8 cellular contexts compared by ENCODE assay signal in the genomic region with DNA sequence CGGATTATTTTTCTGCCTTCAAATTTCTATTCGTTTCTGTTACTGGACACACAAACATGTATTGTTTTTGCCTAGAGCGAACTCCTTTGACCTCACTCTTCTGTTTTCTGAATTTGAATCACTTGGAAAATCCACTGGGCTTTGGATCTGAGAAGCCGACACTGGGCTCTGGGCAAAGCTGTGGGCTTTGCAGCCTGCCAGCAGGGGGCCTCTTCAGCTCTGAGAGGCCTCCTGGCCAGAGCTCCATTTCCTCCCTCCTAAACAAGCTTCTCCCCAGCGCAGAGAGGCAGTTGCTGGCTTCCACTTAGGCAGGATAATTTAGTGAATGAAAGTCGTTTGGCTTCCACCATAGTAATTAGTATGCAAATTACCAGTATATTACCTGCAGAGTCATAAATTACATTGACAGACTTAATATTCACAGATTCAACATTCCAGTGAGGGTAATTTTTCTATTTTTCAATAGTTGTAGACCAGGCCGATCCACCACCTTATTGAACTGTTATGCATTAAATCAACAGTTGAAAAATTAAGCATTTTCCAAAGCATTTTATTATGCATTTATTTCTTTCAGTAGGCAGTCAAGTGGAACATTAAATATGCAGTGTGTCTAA.
DNase-seq lines count a peak whose midpoint lies in the region; FAIRE-seq and TF ChIP-seq lines count a peak whose summit lies in the region.

No MANE protein-coding gene starts in this region.

- no peaks in the 10 kb centered on the region for H3K36me3 ChIP-seq in keratinocyte (ENCODE audit: control insufficient read depth in 2 of 2, extremely low read depth in 1 of 2, insufficient read depth in 2 of 2, low read length in 2 of 2)

- no peaks in the 10 kb centered on the region for H3K9me3 Mint-ChIP-seq in activated T-helper 2 cell treated with anti-CD3 and anti-CD28 coated beads, Interferon-gamma antibody, Interleukin-2, Interleukin-4, amounts not matched to agents 10 μg/mL and 5 μg/mL and 100 μg/mL, durations not matched to agents 14 hours and 24 hours and 36 hours

- no peaks in the 10 kb centered on the region for H3K79me2 ChIP-seq in keratinocyte (ENCODE audit: control insufficient read depth, insufficient read depth, low read length)

- no peak overlapping the region for H3K4me3 Mint-ChIP-seq in activated T-helper 2 cell treated with anti-CD3 and anti-CD28 coated beads, Interferon-gamma antibody, Interleukin-2, Interleukin-4, amounts not matched to agents 10 μg/mL and 5 μg/mL and 100 μg/mL, durations not matched to agents 14 hours and 24 hours and 36 hours (ENCODE audit: low read depth)

- H3K4me3 ChIP-seq in HFF-Myc (replicated peaks; ENCODE audit: low read depth, low read length) (no peak overlapping the region), cardiac fibroblast (replicated peaks in 1 of 2; ENCODE audit: low read depth in 2 of 2, low read length in 2 of 2) (no peak overlapping the region), keratinocyte (ENCODE audit: control insufficient read depth in 2 of 3, extremely low read depth in 1 of 3, insufficient read depth in 2 of 3, low read depth in 1 of 3, low read length in 3 of 3) (no peak overlapping the region)

- DNase-seq in DMS114 treated with DMSO at 0.1 percent for 48 hours (lab: John Stamatoyannopoulos, UW; ENCODE audit: unreplicated experiment), result peak; percentile 33
- DNase-seq in HFF-Myc (ENCODE audit: extremely low read depth, low read depth), result peak; percentile 42
- DNase-seq in NCI-H2081 (lab: John Stamatoyannopoulos, UW), result peak; percentile 67 to 71
- peak; percentile 40 for DNase-seq in UCSD-AML1 (lab: John Stamatoyannopoulos, UW; ENCODE audit: unreplicated experiment)
- DNase-seq in cardiac fibroblast (ENCODE audit: low read depth in 2 of 2), result peak; percentile 87 to 89
- no peak for DNase-seq in keratinocyte (ENCODE audit: low read depth, low spot score)
- peak; percentile 6 to 37 for DNase-seq in stimulated activated CD4-positive, alpha-beta T cell treated with anti-CD3 and anti-CD28 coated beads, Interleukin-15, amount 100 ng/mL, for 48 hours (ENCODE audit: low read depth in 2 of 2)
- DNase-seq in activated T-helper 2 cell treated with anti-CD3 and anti-CD28 coated beads, Interferon-gamma antibody, Interleukin-2, Interleukin-4, amounts not matched to agents 10 μg/mL and 5 μg/mL and 100 μg/mL, durations not matched to agents 14 hours and 24 hours and 36 hours (ENCODE audit: low spot score), result no peak

- H3K9me3 ChIP-seq in keratinocyte (ENCODE audit: control insufficient read depth, low read depth, low read length), result no peaks in the 10 kb centered on the region

- H3K9ac ChIP-seq in keratinocyte (ENCODE audit: control insufficient read depth, extremely low read depth, insufficient read depth, low read length), result no peak overlapping the region

- H3K27me3 Mint-ChIP-seq in activated T-helper 2 cell treated with anti-CD3 and anti-CD28 coated beads, Interferon-gamma antibody, Interleukin-2, Interleukin-4, amounts not matched to agents 10 μg/mL and 5 μg/mL and 100 μg/mL, durations not matched to agents 14 hours and 24 hours and 36 hours (ENCODE audit: low read depth), result peaks cover 11% of the 10 kb centered on the region

- H3K9me1 ChIP-seq in keratinocyte (ENCODE audit: control insufficient read depth, extremely low read depth, insufficient read depth, low read length), result no peaks in the 10 kb centered on the region

- no peak overlapping the region for H3K27ac ChIP-seq in keratinocyte (ENCODE audit: control insufficient read depth, insufficient read depth, low read length)

- H2AFZ ChIP-seq in keratinocyte (ENCODE audit: control insufficient read depth, low read length), result peak overlapping the region; percentile 43

- no peaks in the 10 kb centered on the region for H4K20me1 ChIP-seq in keratinocyte (ENCODE audit: control insufficient read depth, extremely low read depth, insufficient read depth, low read length)

- intact Hi-C loops in activated T-helper 2 cell treated with anti-CD3 and anti-CD28 coated beads, Interferon-gamma antibody, Interleukin-2, Interleukin-4, amounts not matched to agents 10 μg/mL and 5 μg/mL and 100 μg/mL, durations not matched to agents 14 hours and 24 hours and 36 hours (cut with micrococcal nuclease), result loop anchor here (2.0 kb wide), 1 partner anchor 206 kb away; a partner anchor contains a TSS

- H3K4me1 Mint-ChIP-seq in activated T-helper 2 cell treated with anti-CD3 and anti-CD28 coated beads, Interferon-gamma antibody, Interleukin-2, Interleukin-4, amounts not matched to agents 10 μg/mL and 5 μg/mL and 100 μg/mL, durations not matched to agents 14 hours and 24 hours and 36 hours (ENCODE audit: low read depth), result no peaks in the 10 kb centered on the region

- H3K4me2 ChIP-seq in keratinocyte (ENCODE audit: control insufficient read depth, extremely low read depth, insufficient read depth, low read depth, low read length), result no peak overlapping the region

- H3K27ac Mint-ChIP-seq in activated T-helper 2 cell treated with anti-CD3 and anti-CD28 coated beads, Interferon-gamma antibody, Interleukin-2, Interleukin-4, amounts not matched to agents 10 μg/mL and 5 μg/mL and 100 μg/mL, durations not matched to agents 14 hours and 24 hours and 36 hours, result no peak overlapping the region

- FAIRE-seq in keratinocyte (lab: Jason Lieb, UNC), result peak; percentile 71

- no peaks in the 10 kb centered on the region for H3K36me3 Mint-ChIP-seq in activated T-helper 2 cell treated with anti-CD3 and anti-CD28 coated beads, Interferon-gamma antibody, Interleukin-2, Interleukin-4, amounts not matched to agents 10 μg/mL and 5 μg/mL and 100 μg/mL, durations not matched to agents 14 hours and 24 hours and 36 hours (ENCODE audit: low read depth)

- no peaks in the 10 kb centered on the region for H3K27me3 ChIP-seq in keratinocyte (ENCODE audit: control insufficient read depth, extremely low read depth, insufficient read depth, low read length)

- dilution Hi-C loops in keratinocyte (cut with MboI; ENCODE audit: extremely low pct_ligation_motif_present, low sequenced_read_pairs), result no loop called here

- TF ChIP-seq CTCF in HFF-Myc (IDR thresholded peaks at IDR 0.05; ENCODE audit: low read depth, low read length, missing control alignments) (peak; percentile 99), cardiac fibroblast (IDR thresholded peaks at IDR 0.05; ENCODE audit: low read depth, low read length) (peak; percentile 99), keratinocyte (optimal IDR thresholded peaks at IDR 0.05 in 1 of 3, IDR thresholded peaks at IDR 0.05 in 1 of 3, conservative IDR thresholded peaks at IDR 0.05 in 1 of 3; ENCODE audit: extremely low read depth in 1 of 3, insufficient read depth in 2 of 3, low read length in 3 of 3) (peak; percentile 80 to 98 (median 97))

- H3K4me1 ChIP-seq in keratinocyte (ENCODE audit: control insufficient read depth, extremely low read depth, insufficient read depth, low read length), result peaks cover 7% of the 10 kb centered on the region

Comparison
In these comparisons a context has a peak if more than half of its experiments do, and no peak if none do; other contexts are left out.
1. DNase-seq: peak in DMS114 treated with DMSO at 0.1 percent for 48 hours (single experiment), HFF-Myc (single experiment), NCI-H2081 (2 of 2), UCSD-AML1 (single experiment), cardiac fibroblast (2 of 2) and stimulated activated CD4-positive, alpha-beta T cell treated with anti-CD3 and anti-CD28 coated beads, Interleukin-15, amount 100 ng/mL, for 48 hours (2 of 2); none in keratinocyte (single experiment) and activated T-helper 2 cell treated with anti-CD3 and anti-CD28 coated beads, Interferon-gamma antibody, Interleukin-2, Interleukin-4, amounts not matched to agents 10 μg/mL and 5 μg/mL and 100 μg/mL, durations not matched to agents 14 hours and 24 hours and 36 hours (single experiment).
2. Peak in every context shown above with its lines, with median percentiles within 50 percentile points of each other: CTCF ChIP-seq.